2 cellular contexts compared by ENCODE assay signal in the genomic region with DNA sequence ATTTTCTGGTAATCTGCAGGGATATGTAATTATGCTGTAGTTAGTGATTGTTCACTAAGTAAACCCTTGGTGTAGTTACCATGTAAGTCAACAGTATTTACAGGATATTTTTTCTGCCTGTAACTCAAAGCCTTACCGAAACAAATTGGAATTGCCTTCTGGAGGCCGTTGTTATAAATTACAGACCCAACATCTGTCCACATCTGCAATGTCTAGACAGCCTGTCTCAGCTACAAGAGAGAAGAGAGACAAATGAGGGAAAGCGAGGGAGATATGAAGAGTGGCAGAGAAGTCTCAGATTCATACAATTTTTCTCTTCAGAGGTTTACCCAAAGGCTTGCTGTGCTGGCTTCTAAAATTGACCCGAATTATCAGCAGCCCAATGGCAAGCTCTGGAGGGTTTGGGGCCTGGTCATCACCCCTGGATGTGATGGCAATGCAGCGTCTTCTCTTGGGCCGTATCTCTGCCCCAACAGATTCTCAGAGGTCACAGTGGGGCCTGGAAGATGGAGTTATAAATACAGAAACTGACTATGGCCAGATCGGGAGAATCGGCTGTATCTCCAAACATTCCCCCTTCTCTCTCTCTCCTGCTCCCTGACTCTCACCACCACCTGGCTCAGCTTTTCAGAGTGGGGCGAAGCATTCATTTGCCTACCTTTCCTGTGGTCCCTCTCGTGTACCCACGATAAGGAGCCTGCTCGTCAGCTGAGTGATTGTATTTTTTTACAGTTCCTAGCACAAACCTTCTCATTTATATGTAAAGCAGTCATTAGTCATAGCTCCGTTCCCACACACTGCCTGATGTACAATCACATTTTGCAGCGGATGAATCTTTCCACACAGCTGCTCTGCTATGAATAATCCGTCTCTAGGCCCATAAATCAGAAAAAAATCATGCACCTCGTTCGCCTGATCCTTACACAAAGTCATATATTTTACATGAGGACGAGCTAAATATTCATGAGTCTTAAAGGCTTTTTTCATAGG.
TF ChIP-seq lines count a peak whose summit lies in the region.

No MANE protein-coding gene starts in this region.

TF ChIP-seq in neural cell, 6 proteins besides CTCF, POLR2A, EP300 and RAD21 (continued from another document):
- TF ChIP-seq, protein P1, sequence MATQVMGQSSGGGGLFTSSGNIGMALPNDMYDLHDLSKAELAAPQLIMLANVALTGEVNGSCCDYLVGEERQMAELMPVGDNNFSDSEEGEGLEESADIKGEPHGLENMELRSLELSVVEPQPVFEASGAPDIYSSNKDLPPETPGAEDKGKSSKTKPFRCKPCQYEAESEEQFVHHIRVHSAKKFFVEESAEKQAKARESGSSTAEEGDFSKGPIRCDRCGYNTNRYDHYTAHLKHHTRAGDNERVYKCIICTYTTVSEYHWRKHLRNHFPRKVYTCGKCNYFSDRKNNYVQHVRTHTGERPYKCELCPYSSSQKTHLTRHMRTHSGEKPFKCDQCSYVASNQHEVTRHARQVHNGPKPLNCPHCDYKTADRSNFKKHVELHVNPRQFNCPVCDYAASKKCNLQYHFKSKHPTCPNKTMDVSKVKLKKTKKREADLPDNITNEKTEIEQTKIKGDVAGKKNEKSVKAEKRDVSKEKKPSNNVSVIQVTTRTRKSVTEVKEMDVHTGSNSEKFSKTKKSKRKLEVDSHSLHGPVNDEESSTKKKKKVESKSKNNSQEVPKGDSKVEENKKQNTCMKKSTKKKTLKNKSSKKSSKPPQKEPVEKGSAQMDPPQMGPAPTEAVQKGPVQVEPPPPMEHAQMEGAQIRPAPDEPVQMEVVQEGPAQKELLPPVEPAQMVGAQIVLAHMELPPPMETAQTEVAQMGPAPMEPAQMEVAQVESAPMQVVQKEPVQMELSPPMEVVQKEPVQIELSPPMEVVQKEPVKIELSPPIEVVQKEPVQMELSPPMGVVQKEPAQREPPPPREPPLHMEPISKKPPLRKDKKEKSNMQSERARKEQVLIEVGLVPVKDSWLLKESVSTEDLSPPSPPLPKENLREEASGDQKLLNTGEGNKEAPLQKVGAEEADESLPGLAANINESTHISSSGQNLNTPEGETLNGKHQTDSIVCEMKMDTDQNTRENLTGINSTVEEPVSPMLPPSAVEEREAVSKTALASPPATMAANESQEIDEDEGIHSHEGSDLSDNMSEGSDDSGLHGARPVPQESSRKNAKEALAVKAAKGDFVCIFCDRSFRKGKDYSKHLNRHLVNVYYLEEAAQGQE (IDR thresholded peaks at IDR 0.05; ENCODE audit: borderline replicate concordance), result no peak
- no peak for TF ChIP-seq TAF1 (IDR thresholded peaks at IDR 0.05; ENCODE audit: low read depth)
- no peak for TF ChIP-seq SMC3 (conservative IDR thresholded peaks at IDR 0.05; ENCODE audit: poor library complexity)

TF ChIP-seq in SK-N-SH, 30 proteins besides CTCF, POLR2A, EP300 and RAD21 (continued from another document):
- TF ChIP-seq, protein P2, sequence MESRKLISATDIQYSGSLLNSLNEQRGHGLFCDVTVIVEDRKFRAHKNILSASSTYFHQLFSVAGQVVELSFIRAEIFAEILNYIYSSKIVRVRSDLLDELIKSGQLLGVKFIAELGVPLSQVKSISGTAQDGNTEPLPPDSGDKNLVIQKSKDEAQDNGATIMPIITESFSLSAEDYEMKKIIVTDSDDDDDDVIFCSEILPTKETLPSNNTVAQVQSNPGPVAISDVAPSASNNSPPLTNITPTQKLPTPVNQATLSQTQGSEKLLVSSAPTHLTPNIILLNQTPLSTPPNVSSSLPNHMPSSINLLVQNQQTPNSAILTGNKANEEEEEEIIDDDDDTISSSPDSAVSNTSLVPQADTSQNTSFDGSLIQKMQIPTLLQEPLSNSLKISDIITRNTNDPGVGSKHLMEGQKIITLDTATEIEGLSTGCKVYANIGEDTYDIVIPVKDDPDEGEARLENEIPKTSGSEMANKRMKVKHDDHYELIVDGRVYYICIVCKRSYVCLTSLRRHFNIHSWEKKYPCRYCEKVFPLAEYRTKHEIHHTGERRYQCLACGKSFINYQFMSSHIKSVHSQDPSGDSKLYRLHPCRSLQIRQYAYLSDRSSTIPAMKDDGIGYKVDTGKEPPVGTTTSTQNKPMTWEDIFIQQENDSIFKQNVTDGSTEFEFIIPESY (IDR thresholded peaks at IDR 0.05; ENCODE audit: borderline replicate concordance, low read depth), result no peak
TF ChIP-seq in SK-N-SH: peak in this region for 0.
